In the genomic region with DNA sequence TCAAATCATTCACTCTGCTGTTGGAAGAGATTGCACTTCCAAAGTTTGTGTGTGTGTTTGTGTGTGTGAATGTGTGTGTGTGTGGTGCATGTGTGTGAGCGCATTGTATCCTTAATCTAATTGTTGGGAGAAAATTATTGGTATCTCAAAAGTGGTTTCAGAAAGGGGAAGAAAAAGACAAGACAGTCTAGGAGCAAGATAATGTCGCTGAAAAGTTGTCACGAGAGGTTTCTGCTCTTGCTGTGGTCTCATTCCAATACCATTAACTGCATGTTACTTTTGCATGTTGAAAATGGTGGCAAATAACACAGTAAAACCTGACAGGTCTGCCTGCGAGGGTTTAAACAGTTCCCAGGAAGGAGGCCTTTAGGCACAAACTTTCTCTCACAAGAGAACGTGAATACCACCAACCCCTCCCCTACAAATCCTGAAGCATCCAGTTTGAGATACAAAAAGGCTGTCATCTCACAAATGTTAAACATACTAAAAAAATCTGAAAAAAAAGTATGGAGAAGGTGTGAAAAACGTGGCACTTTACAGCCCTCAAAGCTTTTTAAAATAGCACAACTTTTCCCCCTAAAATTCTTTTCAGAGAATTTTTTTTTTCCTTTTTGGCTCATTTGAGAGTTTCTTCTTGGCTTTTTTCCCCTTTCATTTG, we compare ENCODE assay signal across 9 cellular contexts. TPM values are rescaled to one million over a fixed set of nuclear protein-coding genes. Genes with fewer than 3 reads are reported as not detected.
A peak's percentile ranks its signal among the peaks of the same experiment; 100 is the strongest.
DNase-seq lines count a peak whose midpoint lies in the region; ATAC-seq and TF ChIP-seq lines count a peak whose summit lies in the region.
"Had no signal": no experiment of that assay in that cellular context is flagged by ENCODE, and none has a peak within 500 bp of the region (broad histone marks: within the 10 kb centered on the region; RNA-seq: fewer than 3 reads in every experiment).

No MANE protein-coding gene starts in this region.

- peak overlapping the region; percentile 26; the same call in 1 of the 2 replicates for H3K27ac ChIP-seq in IMR-90 (ENCODE audit: insufficient read depth, low read length)
- H3K27ac ChIP-seq in ascending aorta = peak overlapping the region; percentile 99 to 100
- H3K27ac ChIP-seq in liver (ENCODE audit: low read depth in 1 of 2, low read length in 2 of 2) = peak overlapping the region; percentile 64
- H3K27ac ChIP-seq in subcutaneous abdominal adipose tissue (ENCODE audit: low read depth, low read length) = peak overlapping the region; percentile 98

- peaks cover 23% of the 10 kb centered on the region; the same call in 1 of the 2 replicates for H4K20me1 ChIP-seq in IMR-90 (ENCODE audit: insufficient read depth, low read length)

- BruUV-seq in IMR-90 (replicated peaks; lab: Mats Ljungman, UMichigan) = no TSS peak

- H2BK120ac ChIP-seq in IMR-90 (ENCODE audit: low read depth, low read length) = peak overlapping the region; percentile 36

- H3K9ac ChIP-seq in IMR-90 (ENCODE audit: low read depth, low read length) = peak overlapping the region; percentile 36
- no peak overlapping the region for H3K9ac ChIP-seq in liver (ENCODE audit: low read depth in 1 of 2, low read length in 2 of 2)
- H3K9ac ChIP-seq in subcutaneous abdominal adipose tissue (ENCODE audit: low read length in 5 of 5) = peak overlapping the region; percentile 48 to 97 (median 79)

- H3K9me3 ChIP-seq in IMR-90 (ENCODE audit: control insufficient read depth, insufficient read depth, low read length) (no peaks in the 10 kb centered on the region), ascending aorta (no peaks in the 10 kb centered on the region), liver (ENCODE audit: control insufficient read depth in 4 of 4, low read length in 3 of 4) (no peaks in the 10 kb centered on the region), subcutaneous abdominal adipose tissue (ENCODE audit: control insufficient read depth in 5 of 5, low read length in 5 of 5) (no peaks in the 10 kb centered on the region)
- H3K9me3 ChIP-seq: mucosa of descending colon had no signal

- peak overlapping the region; percentile 11 to 65; a peak in 2 of 4 replicates for H4K8ac ChIP-seq in IMR-90 (ENCODE audit: low read depth in 2 of 2, low read length in 2 of 2)

- no peak overlapping the region for H2BK5ac ChIP-seq in IMR-90 (ENCODE audit: low read depth, low read length, poor library complexity, severe bottlenecking)

- H3K14ac ChIP-seq in IMR-90 (replicated peaks; ENCODE audit: low read depth, low read length) = peak overlapping the region; percentile 58

- no peaks in the 10 kb centered on the region; the same call in 1 of the 2 replicates for H3K9me1 ChIP-seq in IMR-90 (ENCODE audit: insufficient read depth, low read length)

- H2BK20ac ChIP-seq in IMR-90 (ENCODE audit: low read depth, low read length) = peak overlapping the region; percentile 37; the same call in 1 of the 2 replicates

- no peak overlapping the region for H2AK9ac ChIP-seq in IMR-90 (replicated peaks; ENCODE audit: low read depth, low read length, poor library complexity)

- no peaks in the 10 kb centered on the region for H3K27me3 ChIP-seq in IMR-90 (ENCODE audit: control insufficient read depth, insufficient read depth, low read length)
- H3K27me3 ChIP-seq in ascending aorta = no peaks in the 10 kb centered on the region
- H3K27me3 ChIP-seq in liver (ENCODE audit: control insufficient read depth in 4 of 4, insufficient read depth in 4 of 4, low read length in 3 of 4) = peaks cover 0 to 2% (median under 1%) of the 10 kb centered on the region in 4 donors
- no peaks in the 10 kb centered on the region for H3K27me3 ChIP-seq in subcutaneous abdominal adipose tissue (ENCODE audit: control insufficient read depth in 5 of 5, insufficient read depth in 4 of 5, low read length in 5 of 5)

- H3K79me1 ChIP-seq in IMR-90 (ENCODE audit: low read depth in 1 of 2, low read length in 2 of 2) = peaks cover 23 to 72% of the 10 kb centered on the region in 2 experiments

- peaks cover 34% of the 10 kb centered on the region for H3K4me1 ChIP-seq in IMR-90 (ENCODE audit: control insufficient read depth, insufficient read depth, low read length)
- H3K4me1 ChIP-seq in ascending aorta = peaks cover 0 to 35% of the 10 kb centered on the region in 2 donors
- peaks cover 0 to 3% (median 0%) of the 10 kb centered on the region in 4 donors for H3K4me1 ChIP-seq in liver (ENCODE audit: control insufficient read depth in 4 of 4, insufficient read depth in 4 of 4, low read length in 3 of 4)
- peaks cover 16 to 93% (median 87%) of the 10 kb centered on the region in 5 donors for H3K4me1 ChIP-seq in subcutaneous abdominal adipose tissue (ENCODE audit: control insufficient read depth in 5 of 5, insufficient read depth in 5 of 5, low read length in 5 of 5)

- peak overlapping the region; percentile 47 for H3K4ac ChIP-seq in IMR-90 (ENCODE audit: low read depth, low read length)

- peak overlapping the region; percentile 57 for H4K91ac ChIP-seq in IMR-90 (ENCODE audit: insufficient read depth, low read depth, low read length)

- peak overlapping the region; percentile 85 for H3K23ac ChIP-seq in IMR-90 (ENCODE audit: low read depth, low read length)

- ATAC-seq in IMR-90 (ENCODE audit: low read depth) = no peak

- intact Hi-C loops in IMR-90 (cut with micrococcal nuclease) (loop anchor here (2.0 to 10.0 kb wide), 8 partner anchors 107 to 705 kb away; a partner anchor contains a TSS), ascending aorta (cut with DNase I) (no loop called here)

- CTCF ChIA-PET in IMR-90 (lab: Yijun Ruan, JAX) = no interaction called here

- TF ChIP-seq RAD21 in IMR-90 (IDR thresholded peaks at IDR 0.05; ENCODE audit: low read length) (no peak), liver (IDR thresholded peaks at IDR 0.05) (no peak)

- H2AFZ ChIP-seq in IMR-90 (replicated peaks; ENCODE audit: low read length, poor library complexity) = no peak overlapping the region

- H3K4me3 ChIP-seq in IMR-90 (ENCODE audit: insufficient read depth, low read depth, low read length) (no peak overlapping the region), ascending aorta (peak overlapping the region; percentile 33 to 85), liver (ENCODE audit: low read depth in 1 of 3, low read length in 3 of 3) (no peak overlapping the region), subcutaneous abdominal adipose tissue (ENCODE audit: low read depth in 1 of 5, low read length in 5 of 5) (peak overlapping the region in 4 of 5 donors; percentile 27 to 92 (median 38))
- H3K4me3 ChIP-seq: mucosa of descending colon had no signal

- DNase-seq in IMR-90 (no peak), ascending aorta (ENCODE audit: low spot score in 2 of 2) (no peak), GM19240 (ENCODE audit: insufficient read length, low spot score) (no peak), amygdala (lab: John Stamatoyannopoulos, UW) (no peak), foreskin melanocyte (no peak), NCI-H1930 (lab: John Stamatoyannopoulos, UW) (no peak)
- DNase-seq: mucosa of descending colon had no signal

- no peak for TF ChIP-seq CTCF in IMR-90 (conservative IDR thresholded peaks at IDR 0.05; ENCODE audit: low read depth, low read length)
- no peak for TF ChIP-seq CTCF in ascending aorta (IDR thresholded peaks at IDR 0.05)
- no peak for TF ChIP-seq CTCF in liver (IDR thresholded peaks at IDR 0.05; ENCODE audit: low read depth, low read length, missing input control)

- WGBS in IMR-90 (ENCODE audit: extremely low coverage in 2 of 2, insufficient read length in 1 of 2), 2 experiments = 20% methylated on average over 2 of the region's 6 CpGs; no CpG with 5 or more reads in 1 of the 2 experiments
- 30% methylated on average over 6 of the region's 6 CpGs for WGBS in liver

- H2AK5ac ChIP-seq in IMR-90 (ENCODE audit: low read depth, low read length) = peak overlapping the region; percentile 11; the same call in 1 of the 2 replicates

- in situ Hi-C loops in IMR-90 (cut with MboI; ENCODE audit: low sequenced_read_pairs) = loop anchor here (10.0 to 25.0 kb wide), 3 partner anchors 175 to 1803 kb away; a partner anchor contains a TSS

- peak overlapping the region; percentile 73 for H4K5ac ChIP-seq in IMR-90 (ENCODE audit: low read depth, low read length)

- H3K36me3 ChIP-seq in IMR-90 (ENCODE audit: control insufficient read depth, insufficient read depth, low read length) (no peaks in the 10 kb centered on the region; the same call in 1 of the 2 replicates), ascending aorta (no peaks in the 10 kb centered on the region), liver (ENCODE audit: control insufficient read depth in 4 of 4, insufficient read depth in 3 of 4, low read depth in 1 of 4, low read length in 3 of 4) (no peaks in the 10 kb centered on the region), subcutaneous abdominal adipose tissue (ENCODE audit: control insufficient read depth in 5 of 5, insufficient read depth in 5 of 5, low read length in 5 of 5) (peaks cover 0 to 2% (median 0%) of the 10 kb centered on the region in 5 donors)

- POLR2A ChIA-PET in IMR-90 (lab: Charles Lee; ENCODE audit: unreplicated experiment) = interaction anchor here (0.7 kb wide), 2 partner anchors 12 to 806 kb away, joined by 3 to 4 read pairs; no protein-coding TSS in a partner anchor

- H3K18ac ChIP-seq in IMR-90 (ENCODE audit: low read depth, low read length) = peak overlapping the region; percentile 74; the same call in 1 of the 2 replicates

- no peak for TF ChIP-seq POLR2A in IMR-90 (IDR thresholded peaks at IDR 0.05; ENCODE audit: low read depth, low read length)

- H3K4me2 ChIP-seq in IMR-90 (ENCODE audit: low read depth, low read length) = peak overlapping the region; percentile 86

- H2BK15ac ChIP-seq in IMR-90 (ENCODE audit: low read depth, low read length) = 0 out of 3 replicates have a peak overlapping the region, but pooled peaks have one; percentile 29

- dilution Hi-C loops in IMR-90 (cut with HindIII; ENCODE audit: low sequenced_read_pairs, unreplicated experiment) = no loop called here

- H3K56ac ChIP-seq in IMR-90 (ENCODE audit: extremely low read depth, insufficient read depth, low read length) = no peak overlapping the region

TF ChIP-seq in IMR-90, 13 proteins besides CTCF, POLR2A, EP300 and RAD21:
- TF ChIP-seq MAZ (IDR thresholded peaks at IDR 0.05; ENCODE audit: borderline replicate concordance, low read depth, low read length) = no peak
- no peak for TF ChIP-seq CHD1 (IDR thresholded peaks at IDR 0.05; ENCODE audit: low read depth, low read length)
- TF ChIP-seq RFX5 (IDR thresholded peaks at IDR 0.05; ENCODE audit: low read depth, low read length) = no peak
- TF ChIP-seq FOS (IDR thresholded peaks at IDR 0.05; ENCODE audit: low read depth, low read length) = no peak

TF ChIP-seq in liver, 16 proteins besides CTCF, POLR2A, EP300 and RAD21 (continues in another document):
- no peak for TF ChIP-seq NR2F2 (IDR thresholded peaks at IDR 0.05)

RNA-seq across cellular contexts. Expression of a gene that starts 10.2 kb away (rescaled TPM):
- total RNA-seq in IMR-90 (2012; rRNA removed) (50.9 and 52.5 TPM in 2 replicates), ascending aorta (74.6 TPM), liver (10 to 100 TPM; 35.1 to 39.6 TPM)
- polyA plus RNA-seq in IMR-90 (2012; rRNA removed) (22.4 and 23.8 TPM in 2 replicates), liver (1 to 10 TPM; 7.6 to 9.3 TPM)
- polyA plus RNA-seq in IMR-90 (2012; cell fraction: cytosol; rRNA removed) = 9.9 and 12.5 TPM in 2 replicates
- polyA plus RNA-seq in IMR-90 (2012; cell fraction: nucleus; rRNA removed; ENCODE audit: low replicate concordance) = 12.0 and 32.4 TPM in 2 replicates

Comparison
In these comparisons a context has a peak if more than half of its experiments do, and no peak if none do; other contexts are left out.
1. H3K27ac ChIP-seq: peak in every context shown above with its lines; median percentile 100 in ascending aorta; 98 in subcutaneous abdominal adipose tissue; 64 in liver; 26 in IMR-90.
2. H3K4me3 ChIP-seq: peak in ascending aorta (2 of 2) and subcutaneous abdominal adipose tissue (4 of 5); none in IMR-90 (single experiment) and liver (0 of 3).
3. H3K9ac ChIP-seq: peak in IMR-90 (single experiment) and subcutaneous abdominal adipose tissue (5 of 5); none in liver (0 of 2).